ENCODE assay signal across 32 cellular contexts in genomic region chr4:134251322-134251721, GRCh38. TPM values are rescaled to one million over a fixed set of nuclear protein-coding genes. Genes with fewer than 3 reads are reported as not detected.
"Had no signal": no experiment of that assay in that cellular context is flagged by ENCODE, and none has a peak within 500 bp of the region (broad histone marks: within the 10 kb centered on the region; RNA-seq: fewer than 3 reads in every experiment).

No MANE protein-coding gene starts in this region.

- H3K27me3 ChIP-seq: brain microvascular endothelial cell, esophagus muscularis mucosa, foreskin keratinocyte, gastroesophageal sphincter had no signal

- DNase-seq: activated CD4-positive, alpha-beta memory T cell treated with anti-CD3 and anti-CD28 coated beads, Interleukin-2, amount 10 ng/mL, durations not matched to agents 7 days and 5 days; activated CD4-positive, alpha-beta T cell treated with anti-CD3 and anti-CD28 coated beads for 1 hour; activated CD4-positive, alpha-beta T cell treated with anti-CD3 and anti-CD28 coated beads for 4 hours; activated CD4-positive, alpha-beta T cell treated with anti-CD3 and anti-CD28 coated beads, Interleukin-2, amount 10 ng/mL, durations not matched to agents 7 days and 5 days; activated CD4-positive, alpha-beta T cell treated with anti-CD3 and anti-CD28 coated beads, Interleukin-2, amount 50 U/mL, for 4 hours; activated CD8-positive, alpha-beta memory T cell treated with anti-CD3 and anti-CD28 coated beads, Interleukin-2, amount 50 U/mL, for 48 hours; activated gamma-delta T cell; activated naive CD4-positive, alpha-beta T cell; activated naive CD4-positive, alpha-beta T cell treated with anti-CD3 and anti-CD28 coated beads, Interleukin-2, amount 10 ng/mL, durations not matched to agents 7 days and 5 days; activated T-cell treated with anti-CD3 and anti-CD28 coated beads for 4 hours; activated T-cell treated with anti-CD3 and anti-CD28 coated beads, Interleukin-2, amount 50 U/mL, for 24 hours; activated T-cell treated with anti-CD3 and anti-CD28 coated beads, Interleukin-2, amount 50 U/mL, for 72 hours; amniotic stem cell; anterior cingulate cortex; brain microvascular endothelial cell; cortex of kidney; dermis blood vessel endothelial cell; effector memory CD4-positive, alpha-beta T cell; endodermal cell; erythroblast; foreskin keratinocyte; head of caudate nucleus; T-helper 1 cell; T-helper 17 cell; T1000 had no signal

- H3K4me3 Mint-ChIP-seq: activated CD4-positive, alpha-beta memory T cell treated with anti-CD3 and anti-CD28 coated beads, Interleukin-2, amount 10 ng/mL, durations not matched to agents 7 days and 5 days; activated CD4-positive, alpha-beta T cell treated with anti-CD3 and anti-CD28 coated beads, Interleukin-2, amount 10 ng/mL, durations not matched to agents 7 days and 5 days; activated naive CD4-positive, alpha-beta T cell treated with anti-CD3 and anti-CD28 coated beads, Interleukin-2, amount 10 ng/mL, durations not matched to agents 7 days and 5 days; activated naive CD8-positive, alpha-beta T cell; activated T-cell treated with anti-CD3 and anti-CD28 coated beads, Interleukin-2, amount 50 U/mL, for 24 hours; activated T-cell treated with anti-CD3 and anti-CD28 coated beads, Interleukin-2, amount 50 U/mL, for 72 hours; central memory CD8-positive, alpha-beta T cell; endodermal cell; T-helper 17 cell; T-helper 2 cell treated with Interferon-gamma antibody and Interleukin-4, amounts not matched to agents 5 μg/mL and 100 μg/mL, for 36 hours had no signal

- H3K27me3 Mint-ChIP-seq: activated CD4-positive, alpha-beta memory T cell treated with anti-CD3 and anti-CD28 coated beads, Interleukin-2, amount 10 ng/mL, durations not matched to agents 7 days and 5 days; activated CD4-positive, alpha-beta T cell treated with anti-CD3 and anti-CD28 coated beads, Interleukin-2, amount 10 ng/mL, durations not matched to agents 7 days and 5 days; activated naive CD4-positive, alpha-beta T cell treated with anti-CD3 and anti-CD28 coated beads, Interleukin-2, amount 10 ng/mL, durations not matched to agents 7 days and 5 days; activated naive CD8-positive, alpha-beta T cell; activated T-cell treated with anti-CD3 and anti-CD28 coated beads, Interleukin-2, amount 50 U/mL, for 24 hours; central memory CD8-positive, alpha-beta T cell; T-helper 17 cell had no signal

- H3K9me3 ChIP-seq: esophagus muscularis mucosa, gastroesophageal sphincter had no signal

- H3K4me1 ChIP-seq: esophagus muscularis mucosa, foreskin keratinocyte, gastroesophageal sphincter had no signal

- H3K4me1 Mint-ChIP-seq: activated CD4-positive, alpha-beta memory T cell treated with anti-CD3 and anti-CD28 coated beads, Interleukin-2, amount 10 ng/mL, durations not matched to agents 7 days and 5 days; activated CD4-positive, alpha-beta T cell treated with anti-CD3 and anti-CD28 coated beads, Interleukin-2, amount 10 ng/mL, durations not matched to agents 7 days and 5 days; activated naive CD4-positive, alpha-beta T cell treated with anti-CD3 and anti-CD28 coated beads, Interleukin-2, amount 10 ng/mL, durations not matched to agents 7 days and 5 days; central memory CD8-positive, alpha-beta T cell; endodermal cell; T-helper 17 cell had no signal

- H3K36me3 Mint-ChIP-seq: activated naive CD4-positive, alpha-beta T cell treated with anti-CD3 and anti-CD28 coated beads, Interleukin-2, amount 10 ng/mL, durations not matched to agents 7 days and 5 days; activated naive CD8-positive, alpha-beta T cell had no signal

- H3K27ac Mint-ChIP-seq: activated CD4-positive, alpha-beta memory T cell treated with anti-CD3 and anti-CD28 coated beads, Interleukin-2, amount 10 ng/mL, durations not matched to agents 7 days and 5 days; activated CD4-positive, alpha-beta T cell treated with anti-CD3 and anti-CD28 coated beads, Interleukin-2, amount 10 ng/mL, durations not matched to agents 7 days and 5 days; activated naive CD4-positive, alpha-beta T cell treated with anti-CD3 and anti-CD28 coated beads, Interleukin-2, amount 10 ng/mL, durations not matched to agents 7 days and 5 days; activated naive CD8-positive, alpha-beta T cell; activated T-cell treated with anti-CD3 and anti-CD28 coated beads, Interleukin-2, amount 50 U/mL, for 24 hours; activated T-cell treated with anti-CD3 and anti-CD28 coated beads, Interleukin-2, amount 50 U/mL, for 72 hours; endodermal cell; T-helper 17 cell; T-helper 2 cell treated with Interferon-gamma antibody and Interleukin-4, amounts not matched to agents 5 μg/mL and 100 μg/mL, for 36 hours had no signal

- FAIRE-seq: astrocyte, bronchial epithelial cell had no signal

- H3K27ac ChIP-seq: brain microvascular endothelial cell, esophagus muscularis mucosa, foreskin keratinocyte, gastroesophageal sphincter had no signal

- ATAC-seq: activated T-cell treated with anti-CD3 and anti-CD28 coated beads, Interleukin-2, amount 50 U/mL, for 72 hours; foreskin keratinocyte; gastroesophageal sphincter; T-helper 17 cell had no signal

- H3K9me3 Mint-ChIP-seq: activated CD4-positive, alpha-beta T cell treated with anti-CD3 and anti-CD28 coated beads, Interleukin-2, amount 10 ng/mL, durations not matched to agents 7 days and 5 days; endodermal cell had no signal

- H3K4me3 ChIP-seq: esophagus muscularis mucosa, gastroesophageal sphincter had no signal

- H3K36me3 ChIP-seq: brain microvascular endothelial cell, esophagus muscularis mucosa, gastroesophageal sphincter had no signal

RNA-seq across cellular contexts. Expression of gene PABPC4L, which starts 49.7 kb away (rescaled TPM):
- total RNA-seq: activated CD4-positive, alpha-beta memory T cell treated with anti-CD3 and anti-CD28 coated beads, Interleukin-2, amount 10 ng/mL, durations not matched to agents 7 days and 5 days; activated CD4-positive, alpha-beta T cell treated with anti-CD3 and anti-CD28 coated beads, Interleukin-2, amount 10 ng/mL, durations not matched to agents 7 days and 5 days; activated T-cell treated with anti-CD3 and anti-CD28 coated beads, Interleukin-2, amount 50 U/mL, for 72 hours; T-helper 17 cell had no signal
